ENCODE assay signal across 11 cellular contexts in genomic region chr18:63255435-63255834, GRCh38.
DNase-seq lines count a peak whose midpoint lies in the region; ATAC-seq lines count a peak whose summit lies in the region.
"Had no signal": no experiment of that assay in that cellular context is flagged by ENCODE, and none has a peak within 500 bp of the region (broad histone marks: within the 10 kb centered on the region; RNA-seq: fewer than 3 reads in every experiment).

No MANE protein-coding gene starts in this region.

- DNase-seq in activated naive CD4-positive, alpha-beta T cell treated with anti-CD3 and anti-CD28 coated beads, Interleukin-2, amount 10 ng/mL, durations not matched to agents 7 days and 5 days = no peak
- no peak for DNase-seq in activated naive CD4-positive, alpha-beta T cell (lab: John Stamatoyannopoulos, UW)
- DNase-seq in MV-4-11 (lab: John Stamatoyannopoulos, UW) (peak; percentile 16), putamen (ENCODE audit: low spot score) (no peak), left colon (no peak), NCI-H1694 treated with DMSO at 0.1 percent for 48 hours (lab: John Stamatoyannopoulos, UW) (no peak)
- DNase-seq in stimulated activated naive B cell treated with anti-CD40 and anti-IgM and Interleukin-4, amounts not matched to agents 10 μg/mL and 1 μg/mL and 100 μg/mL, for 72 hours = no peak
- DNase-seq: cortex of kidney, NCI-H1417 treated with DMSO at 0.1 percent for 48 hours, transverse colon had no signal

- H3K27ac Mint-ChIP-seq in activated naive CD4-positive, alpha-beta T cell treated with anti-CD3 and anti-CD28 coated beads, Interleukin-2, amount 10 ng/mL, durations not matched to agents 7 days and 5 days = peak overlapping the region; percentile 67
- peak overlapping the region; percentile 20 for H3K27ac Mint-ChIP-seq in stimulated activated naive B cell treated with anti-CD40 and anti-IgM and Interleukin-4, amounts not matched to agents 10 μg/mL and 1 μg/mL and 100 μg/mL, for 72 hours

- peaks cover 87% of the 10 kb centered on the region for H3K36me3 Mint-ChIP-seq in activated naive CD4-positive, alpha-beta T cell treated with anti-CD3 and anti-CD28 coated beads, Interleukin-2, amount 10 ng/mL, durations not matched to agents 7 days and 5 days
- H3K36me3 Mint-ChIP-seq in stimulated activated naive B cell treated with anti-CD40 and anti-IgM and Interleukin-4, amounts not matched to agents 10 μg/mL and 1 μg/mL and 100 μg/mL, for 72 hours = peaks cover 31 to 73% of the 10 kb centered on the region in 2 donors

- H3K4me1 Mint-ChIP-seq in activated naive CD4-positive, alpha-beta T cell treated with anti-CD3 and anti-CD28 coated beads, Interleukin-2, amount 10 ng/mL, durations not matched to agents 7 days and 5 days = peaks cover 74% of the 10 kb centered on the region
- peaks cover 35 to 73% of the 10 kb centered on the region in 2 donors for H3K4me1 Mint-ChIP-seq in stimulated activated naive B cell treated with anti-CD40 and anti-IgM and Interleukin-4, amounts not matched to agents 10 μg/mL and 1 μg/mL and 100 μg/mL, for 72 hours

- H3K27me3 Mint-ChIP-seq in activated naive CD4-positive, alpha-beta T cell treated with anti-CD3 and anti-CD28 coated beads, Interleukin-2, amount 10 ng/mL, durations not matched to agents 7 days and 5 days = no peaks in the 10 kb centered on the region
- no peaks in the 10 kb centered on the region for H3K27me3 Mint-ChIP-seq in stimulated activated naive B cell treated with anti-CD40 and anti-IgM and Interleukin-4, amounts not matched to agents 10 μg/mL and 1 μg/mL and 100 μg/mL, for 72 hours

- peaks cover 4% of the 10 kb centered on the region for H3K9me3 Mint-ChIP-seq in activated naive CD4-positive, alpha-beta T cell treated with anti-CD3 and anti-CD28 coated beads, Interleukin-2, amount 10 ng/mL, durations not matched to agents 7 days and 5 days
- peaks cover 5 to 6% of the 10 kb centered on the region in 2 donors for H3K9me3 Mint-ChIP-seq in stimulated activated naive B cell treated with anti-CD40 and anti-IgM and Interleukin-4, amounts not matched to agents 10 μg/mL and 1 μg/mL and 100 μg/mL, for 72 hours

- intact Hi-C loops in left colon (cut with DNase I, micrococcal nuclease) = no loop called here

- CTCF ChIA-PET in activated naive CD4-positive, alpha-beta T cell treated with anti-CD3 and anti-CD28 coated beads, Interleukin-2, amount 10 ng/mL, durations not matched to agents 7 days and 5 days (lab: Charles Lee) = no interaction called here

- ATAC-seq in GM21786 (IDR thresholded peaks at IDR 0.05; ENCODE audit: unreplicated experiment) (peak; percentile 50), left colon (no peak)
- peak; percentile 66 to 82 for ATAC-seq in stimulated activated naive B cell treated with anti-CD40 and anti-IgM and Interleukin-4, amounts not matched to agents 10 μg/mL and 1 μg/mL and 100 μg/mL, for 72 hours (replicated peaks)

- no peak overlapping the region for H3K4me3 Mint-ChIP-seq in activated naive CD4-positive, alpha-beta T cell treated with anti-CD3 and anti-CD28 coated beads, Interleukin-2, amount 10 ng/mL, durations not matched to agents 7 days and 5 days
- no peak overlapping the region for H3K4me3 Mint-ChIP-seq in stimulated activated naive B cell treated with anti-CD40 and anti-IgM and Interleukin-4, amounts not matched to agents 10 μg/mL and 1 μg/mL and 100 μg/mL, for 72 hours
